Comparison of ENCODE assay signal across 1 cellular context in genomic region chr14:95256776-95257060, GRCh38.
TF ChIP-seq lines count a peak whose summit lies in the region.

No MANE protein-coding gene starts in this region.

TF ChIP-seq in HCT116, 20 proteins besides CTCF, POLR2A, EP300 and RAD21 (continued from another document):
- TF ChIP-seq REST (IDR thresholded peaks at IDR 0.05; ENCODE audit: low read depth) (no peak), EZH2phosphoT487 (IDR thresholded peaks at IDR 0.05; ENCODE audit: borderline replicate concordance) (no peak), MAX (IDR thresholded peaks at IDR 0.05) (no peak), SP1 (IDR thresholded peaks at IDR 0.05; ENCODE audit: low read depth) (no peak), SRF (IDR thresholded peaks at IDR 0.05; ENCODE audit: low read depth) (no peak)
